ENCODE assay signal across 8 cellular contexts in genomic region chr2:27369471-27370025, GRCh38. TPM values are rescaled to one million over a fixed set of nuclear protein-coding genes. Genes with fewer than 3 reads are reported as not detected.
DNase-seq lines count a peak whose midpoint lies in the region; ATAC-seq, FAIRE-seq and TF ChIP-seq lines count a peak whose summit lies in the region.

No MANE protein-coding gene starts in this region.

- H3K27ac ChIP-seq in CD4-positive, alpha-beta memory T cell (ENCODE audit: low read depth, low read length) = peak overlapping the region; percentile 94
- H3K27ac ChIP-seq in ascending aorta (peak overlapping the region; percentile 84 to 87), right atrium auricular region (peak overlapping the region; percentile 93 to 95), psoas muscle (peak overlapping the region; percentile 99)

- no peaks in the 10 kb centered on the region for H3K9me3 ChIP-seq in CD4-positive, alpha-beta memory T cell (ENCODE audit: control insufficient read depth in 1 of 2, low read length in 2 of 2)
- H3K9me3 ChIP-seq in ascending aorta (no peaks in the 10 kb centered on the region), right atrium auricular region (no peaks in the 10 kb centered on the region), psoas muscle (no peaks in the 10 kb centered on the region)

- 1 to 2% (median 1%) methylated on average over 18 of the region's 18 CpGs for WGBS in psoas muscle, 3 donors

- H3K4me3 Mint-ChIP-seq in CD4-positive, alpha-beta memory T cell = peak overlapping the region; percentile 96 to 100 (median 98)

- peaks cover 30 to 64% of the 10 kb centered on the region in 2 donors for H3K36me3 Mint-ChIP-seq in CD4-positive, alpha-beta memory T cell

- TF ChIP-seq CTCF in ascending aorta (IDR thresholded peaks at IDR 0.05) (no peak), right atrium auricular region (IDR thresholded peaks at IDR 0.05) (no peak), psoas muscle (IDR thresholded peaks at IDR 0.05) (no peak), D721Med (IDR thresholded peaks at IDR 0.05; ENCODE audit: insufficient read depth, missing control alignments) (no peak)

- H3K4me1 ChIP-seq in CD4-positive, alpha-beta memory T cell (ENCODE audit: insufficient read depth, low read length) = peaks cover 38% of the 10 kb centered on the region
- H3K4me1 ChIP-seq in ascending aorta = peaks cover 9 to 23% of the 10 kb centered on the region in 2 donors
- peaks cover 5 to 31% of the 10 kb centered on the region in 2 donors for H3K4me1 ChIP-seq in right atrium auricular region
- peaks cover 29% of the 10 kb centered on the region for H3K4me1 ChIP-seq in psoas muscle

- FAIRE-seq in D721Med (lab: Jason Lieb, UNC) = no peak

- DNase-seq in CD4-positive, alpha-beta memory T cell = no peak
- DNase-seq in NCI-H1048 (lab: John Stamatoyannopoulos, UW) (peak; percentile 36), ascending aorta (ENCODE audit: low spot score in 2 of 2) (peak in 1 of 2 donors; percentile 79), right atrium auricular region (ENCODE audit: low spot score) (no peak), psoas muscle (peak in 1 of 2 donors; percentile 71), D721Med (ENCODE audit: insufficient read length, low spot score) (no peak)

- peaks cover 28 to 54% (median 40%) of the 10 kb centered on the region in 4 donors for H3K4me1 Mint-ChIP-seq in CD4-positive, alpha-beta memory T cell

- no peaks in the 10 kb centered on the region for H3K27me3 Mint-ChIP-seq in CD4-positive, alpha-beta memory T cell

- peak overlapping the region; percentile 59 to 86 for H3K4me3 ChIP-seq in CD4-positive, alpha-beta memory T cell (ENCODE audit: low read length in 2 of 2)
- H3K4me3 ChIP-seq in ascending aorta = peak overlapping the region; percentile 70 to 84
- peak overlapping the region; percentile 91 to 99 for H3K4me3 ChIP-seq in right atrium auricular region
- peak overlapping the region; percentile 100 for H3K4me3 ChIP-seq in psoas muscle

- no peaks in the 10 kb centered on the region for H3K9me3 Mint-ChIP-seq in CD4-positive, alpha-beta memory T cell

- H3K27me3 ChIP-seq in CD4-positive, alpha-beta memory T cell (ENCODE audit: insufficient read depth, low read length) = no peaks in the 10 kb centered on the region
- H3K27me3 ChIP-seq in ascending aorta (no peaks in the 10 kb centered on the region), right atrium auricular region (no peaks in the 10 kb centered on the region), psoas muscle (ENCODE audit: insufficient read depth in 3 of 3, low read length in 2 of 3) (no peaks in the 10 kb centered on the region)

- intact Hi-C loops in CD4-positive, alpha-beta memory T cell (cut with micrococcal nuclease) = loop anchor here (1.0 to 5.0 kb wide), 11 partner anchors 11 to 313 kb away; partner anchors contain the start of genes ATRAID, GTF3C2, IFT172 and NRBP1
- intact Hi-C loops in ascending aorta (cut with DNase I) (loop anchor here (1.0 to 5.0 kb wide), 6 partner anchors 11 to 118 kb away; partner anchors contain the start of genes GTF3C2, IFT172, MPV17 and PPM1G), psoas muscle (cut with DNase I) (no loop called here)

- CTCF ChIA-PET in CD4-positive, alpha-beta memory T cell (lab: Charles Lee; ENCODE audit: partially characterized antibody) = interaction anchor here (0.7 to 3.3 kb wide), 14 partner anchors 9 to 871 kb away, joined by 3 to 16 read pairs (median 5); partner anchors contain the start of genes GTF3C2, OST4, PPM1G and PREB

- ATAC-seq in GM19452 (IDR thresholded peaks at IDR 0.05; ENCODE audit: unreplicated experiment) (peak; percentile 3), psoas muscle (peak; percentile 32 to 48 (median 40)), HG02588 (IDR thresholded peaks at IDR 0.05; ENCODE audit: unreplicated experiment) (no peak)

- H3K36me3 ChIP-seq in CD4-positive, alpha-beta memory T cell (ENCODE audit: insufficient read depth, low read length) = peaks cover 50% of the 10 kb centered on the region
- H3K36me3 ChIP-seq in ascending aorta = peaks cover 48 to 62% of the 10 kb centered on the region in 2 donors
- peaks cover 53% of the 10 kb centered on the region for H3K36me3 ChIP-seq in right atrium auricular region
- peaks cover 10 to 72% of the 10 kb centered on the region in 2 donors for H3K36me3 ChIP-seq in psoas muscle (ENCODE audit: insufficient read depth in 1 of 2, low read depth in 1 of 2)

- POLR2A ChIA-PET in CD4-positive, alpha-beta memory T cell (lab: Charles Lee; ENCODE audit: partially characterized antibody) = interaction anchor here (0.8 to 5.5 kb wide), 13 partner anchors 11 to 259 kb away, joined by 3 to 106 read pairs (median 7); partner anchors contain the start of genes ATRAID, CCDC121, GPN1 and GTF3C2

- H3K27ac Mint-ChIP-seq in CD4-positive, alpha-beta memory T cell = peak overlapping the region; percentile 89 to 98 (median 96)

RNA-seq across cellular contexts. Expression of gene EIF2B4, which starts 0.6 kb away (rescaled TPM):
- total RNA-seq in CD4-positive, alpha-beta memory T cell = 10 to 100 TPM; 48.4 to 56.0 TPM
- polyA plus RNA-seq in CD4-positive, alpha-beta memory T cell = 10 to 100 TPM; 33.4 to 35.1 TPM
- total RNA-seq in ascending aorta (34.8 TPM), right atrium auricular region (10 to 100 TPM; 27.1 to 36.3 TPM), psoas muscle (10 to 100 TPM; 36.6 to 61.0 (median 56.3) TPM)
- polyA plus RNA-seq in psoas muscle = 10 to 100 TPM; 56.1 to 72.9 (median 71.1) TPM

RNA-seq across cellular contexts. Expression of gene SNX17, which starts 0.9 kb away (rescaled TPM):
- total RNA-seq in CD4-positive, alpha-beta memory T cell = 100 to 1,000 TPM; 122 to 130 TPM
- 100 to 1,000 TPM; 178 to 304 TPM for polyA plus RNA-seq in CD4-positive, alpha-beta memory T cell
- 94.0 TPM for total RNA-seq in ascending aorta
- 10 to 100 TPM; 66.0 to 69.3 TPM for total RNA-seq in right atrium auricular region
- 10 to 100 TPM; 53.9 to 73.9 (median 57.3) TPM for total RNA-seq in psoas muscle
- 10 to 100 TPM; 50.1 to 96.4 (median 94.0) TPM for polyA plus RNA-seq in psoas muscle

RNA-seq across cellular contexts. Expression of gene ZNF513, which starts 11.0 kb away (rescaled TPM):
- total RNA-seq in CD4-positive, alpha-beta memory T cell = 10 to 100 TPM; 17.6 to 20.1 TPM
- 1 to 10 TPM; 3.7 to 6.3 TPM for polyA plus RNA-seq in CD4-positive, alpha-beta memory T cell
- total RNA-seq in ascending aorta = 17.7 TPM
- total RNA-seq in right atrium auricular region = 1 to 10 TPM; 4.7 to 6.2 TPM
- 10 to 100 TPM in 2 of 4 donors, 1 to 10 TPM in 2; 5.8 to 14.6 (median 8.7) TPM for total RNA-seq in psoas muscle
- polyA plus RNA-seq in psoas muscle = 10 to 100 TPM; 10.2 to 11.5 (median 10.7) TPM

RNA-seq across cellular contexts. Expression of gene GTF3C2, which starts 13.0 kb away (rescaled TPM):
- total RNA-seq in CD4-positive, alpha-beta memory T cell = 10 to 100 TPM; 82.9 to 90.8 TPM
- polyA plus RNA-seq in CD4-positive, alpha-beta memory T cell = 10 to 100 TPM; 37.7 to 51.8 TPM
- total RNA-seq in ascending aorta (76.2 TPM), right atrium auricular region (10 to 100 TPM; 19.1 to 19.7 TPM), psoas muscle (10 to 100 TPM; 17.5 to 44.9 (median 31.1) TPM)
- 10 to 100 TPM; 21.6 to 49.4 (median 24.2) TPM for polyA plus RNA-seq in psoas muscle

RNA-seq across cellular contexts. Expression of gene PPM1G, which starts 39.8 kb away (rescaled TPM):
- 10 to 100 TPM; 53.8 to 56.1 TPM for total RNA-seq in CD4-positive, alpha-beta memory T cell
- 10 to 100 TPM; 76.7 to 99.4 TPM for polyA plus RNA-seq in CD4-positive, alpha-beta memory T cell
- 24.7 TPM for total RNA-seq in ascending aorta
- 10 to 100 TPM; 37.7 to 42.4 TPM for total RNA-seq in right atrium auricular region
- total RNA-seq in psoas muscle = 10 to 100 TPM; 44.0 to 83.6 (median 68.4) TPM
- 100 to 1,000 TPM in 2 of 3 donors, 10 to 100 TPM in 1; 83.4 to 167 (median 127) TPM for polyA plus RNA-seq in psoas muscle

Comparison
In these comparisons a context has a peak if more than half of its experiments do, and no peak if none do; other contexts are left out.
1. intact Hi-C loops: an anchor here in CD4-positive, alpha-beta memory T cell (1.0 to 5.0 kb wide) and ascending aorta (1.0 to 5.0 kb wide); none called in psoas muscle.